In the genomic region with DNA sequence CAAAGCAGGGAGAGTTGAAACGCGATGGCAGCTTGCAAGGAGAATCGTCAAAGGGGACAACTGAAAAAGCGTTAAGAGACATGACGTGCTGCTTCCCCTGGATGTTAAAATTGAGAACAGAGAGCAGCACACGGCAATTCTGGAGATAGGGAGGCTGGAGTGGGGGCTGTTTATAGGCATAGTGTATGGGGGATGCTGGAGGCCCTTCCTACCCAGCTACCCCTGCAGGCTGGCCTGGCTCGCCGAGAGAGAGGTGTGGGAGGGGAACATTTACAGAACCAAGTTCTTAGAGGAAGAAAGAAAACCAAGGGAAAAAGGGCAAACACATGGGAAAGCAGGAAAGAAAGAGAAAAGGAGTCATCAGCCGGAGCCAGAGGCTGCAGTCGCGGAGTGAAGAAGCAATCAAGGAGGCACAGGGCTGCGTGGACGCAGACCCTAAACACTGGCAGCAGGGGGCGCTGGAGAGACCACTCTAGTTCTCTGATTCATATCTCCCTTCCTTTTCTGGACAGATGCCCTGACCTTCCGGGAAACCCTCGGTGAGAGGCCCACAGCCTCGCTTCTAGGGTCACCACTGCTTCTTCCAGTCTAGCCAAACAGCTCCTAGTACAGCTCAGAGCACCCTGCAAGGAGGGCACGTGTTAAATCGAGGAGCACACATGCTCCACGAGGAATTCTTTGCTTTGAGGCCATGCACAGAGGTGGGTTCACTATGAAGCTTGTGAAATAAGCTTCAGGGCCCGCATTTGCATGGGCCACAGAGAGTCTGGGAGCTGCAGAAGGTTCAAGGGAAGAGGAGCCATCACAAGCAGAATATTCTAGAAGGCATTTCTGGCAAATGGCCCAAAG, we compare ENCODE assay signal across 9 cellular contexts. TPM values are rescaled to one million over a fixed set of nuclear protein-coding genes. Genes with fewer than 3 reads are reported as not detected.
A peak's percentile ranks its signal among the peaks of the same experiment; 100 is the strongest.
DNase-seq lines count a peak whose midpoint lies in the region; ATAC-seq and TF ChIP-seq lines count a peak whose summit lies in the region.
"Had no signal": no experiment of that assay in that cellular context is flagged by ENCODE, and none has a peak within 500 bp of the region (broad histone marks: within the 10 kb centered on the region; RNA-seq: fewer than 3 reads in every experiment).

No MANE protein-coding gene starts in this region.

- H3K27me3 ChIP-seq in Loucy (ENCODE audit: insufficient read depth, low read length, poor library complexity, severe bottlenecking) (no peaks in the 10 kb centered on the region), adrenal gland (no peaks in the 10 kb centered on the region), kidney epithelial cell (ENCODE audit: control insufficient read depth, insufficient read depth, low read length) (peaks cover 3% of the 10 kb centered on the region), thyroid gland (no peaks in the 10 kb centered on the region)

- H3K79me2 ChIP-seq in Loucy (ENCODE audit: insufficient read depth, low read length): no peaks in the 10 kb centered on the region

- peaks cover 2% of the 10 kb centered on the region for H3K27me3 Mint-ChIP-seq in activated T-cell treated with anti-CD3 and anti-CD28 coated beads, Interleukin-2, amount 50 U/mL, for 4 hours (ENCODE audit: low read depth)

- H4K20me1 ChIP-seq in Loucy (ENCODE audit: insufficient read depth, low read length, poor library complexity, severe bottlenecking): no peaks in the 10 kb centered on the region

- H3K36me3 Mint-ChIP-seq in activated T-cell treated with anti-CD3 and anti-CD28 coated beads, Interleukin-2, amount 50 U/mL, for 4 hours (ENCODE audit: insufficient read depth): no peaks in the 10 kb centered on the region

- ATAC-seq in GM18520 (IDR thresholded peaks at IDR 0.05; ENCODE audit: unreplicated experiment): peak; percentile 55
- ATAC-seq in GM21381 (IDR thresholded peaks at IDR 0.05; ENCODE audit: unreplicated experiment): no peak
- no peak for ATAC-seq in activated T-cell treated with anti-CD3 and anti-CD28 coated beads, Interleukin-2, amount 50 U/mL, for 4 hours

- no peaks in the 10 kb centered on the region for H3K9me3 ChIP-seq in Loucy (ENCODE audit: insufficient read depth, low read depth, low read length)
- no peaks in the 10 kb centered on the region for H3K9me3 ChIP-seq in adrenal gland (replicated peaks in 1 of 3)
- no peaks in the 10 kb centered on the region for H3K9me3 ChIP-seq in thyroid gland
- H3K9me3 ChIP-seq: HAP-1 had no signal

- H2AFZ ChIP-seq in Loucy (ENCODE audit: low read length): peak overlapping the region; percentile 69

- TF ChIP-seq POLR2A in adrenal gland (IDR thresholded peaks at IDR 0.05): no peak
- no peak for TF ChIP-seq POLR2A in thyroid gland (IDR thresholded peaks at IDR 0.05)

- peaks cover 1% of the 10 kb centered on the region for H3K4me1 Mint-ChIP-seq in activated T-cell treated with anti-CD3 and anti-CD28 coated beads, Interleukin-2, amount 50 U/mL, for 4 hours (ENCODE audit: low read depth)

- intact Hi-C loops in adrenal gland (cut with DNase I): no loop called here
- intact Hi-C loops in thyroid gland (cut with DNase I): loop anchor here (5.0 kb wide), 1 partner anchor 305 kb away; no protein-coding TSS in a partner anchor

- H3K4me3 Mint-ChIP-seq in activated T-cell treated with anti-CD3 and anti-CD28 coated beads, Interleukin-2, amount 50 U/mL, for 4 hours: no peak overlapping the region

- TF ChIP-seq CTCF in AG09309 (IDR thresholded peaks at IDR 0.05; ENCODE audit: control insufficient read depth, insufficient read depth, low read depth, low read length, missing control alignments): peak; percentile 56
- TF ChIP-seq CTCF in Loucy (conservative IDR thresholded peaks at IDR 0.05; ENCODE audit: low read length): peak; percentile 91
- peak in 4 of 6 experiments; percentile 14 to 59 (median 50) for TF ChIP-seq CTCF in adrenal gland (IDR thresholded peaks at IDR 0.05)
- TF ChIP-seq CTCF in kidney epithelial cell (IDR thresholded peaks at IDR 0.05; ENCODE audit: insufficient read depth, low read length, poor library complexity, severe bottlenecking): peak; percentile 57
- peak in 5 of 6 experiments; percentile 21 to 69 (median 24) for TF ChIP-seq CTCF in thyroid gland (IDR thresholded peaks at IDR 0.05)

- H3K4me1 ChIP-seq in Loucy (ENCODE audit: insufficient read depth, low read length, poor library complexity, severe bottlenecking) (peaks cover 27% of the 10 kb centered on the region), adrenal gland (replicated peaks in 1 of 2) (peaks cover 0 to 4% of the 10 kb centered on the region in 2 donors), thyroid gland (peaks cover 0 to 4% of the 10 kb centered on the region in 2 donors)
- H3K4me1 ChIP-seq: HAP-1 had no signal

- no peaks in the 10 kb centered on the region for H3F3A ChIP-seq in Loucy (ENCODE audit: low read depth)

- WGBS in adrenal gland, 4 donors: 54 to 61% (median 59%) methylated on average over 19 to 21 of the region's 21 CpGs
- WGBS in thyroid gland, 2 donors: 55 to 60% methylated on average over 20 to 21 of the region's 21 CpGs

- peak overlapping the region; percentile 22 for H3K4me2 ChIP-seq in Loucy (ENCODE audit: low read depth, low read length, poor library complexity, severe bottlenecking)

- H3K4me3 ChIP-seq in AG09309 (ENCODE audit: control insufficient read depth, low read depth, low read length) (no peak overlapping the region), Loucy (ENCODE audit: low read length, poor library complexity, severe bottlenecking) (no peak overlapping the region), adrenal gland (no peak overlapping the region), kidney epithelial cell (ENCODE audit: low read depth, low read length) (no peak overlapping the region), thyroid gland (replicated peaks in 1 of 3) (no peak overlapping the region)
- H3K4me3 ChIP-seq: HAP-1 had no signal

- H3K9me3 Mint-ChIP-seq in activated T-cell treated with anti-CD3 and anti-CD28 coated beads, Interleukin-2, amount 50 U/mL, for 4 hours: no peaks in the 10 kb centered on the region

- H3K9me2 ChIP-seq in Loucy (replicated peaks; ENCODE audit: low read depth, low read length): no peaks in the 10 kb centered on the region

- DNase-seq in AG09309 (ENCODE audit: low read depth) (no peak), adrenal gland (peak; percentile 41 to 88 (median 73)), kidney epithelial cell (ENCODE audit: low read depth) (no peak), thyroid gland (peak; percentile 5 to 64)
- DNase-seq in activated T-cell treated with anti-CD3 and anti-CD28 coated beads, Interleukin-2, amount 50 U/mL, for 4 hours: no peak

- H3K9ac ChIP-seq in Loucy (ENCODE audit: low read depth, low read length, poor library complexity, severe bottlenecking): no peak overlapping the region

- no peaks in the 10 kb centered on the region for H3K36me3 ChIP-seq in Loucy (ENCODE audit: insufficient read depth, low read length)
- H3K36me3 ChIP-seq in adrenal gland (replicated peaks in 1 of 2): no peaks in the 10 kb centered on the region
- no peaks in the 10 kb centered on the region for H3K36me3 ChIP-seq in kidney epithelial cell (ENCODE audit: control insufficient read depth, insufficient read depth, low read length)
- H3K36me3 ChIP-seq in thyroid gland: no peaks in the 10 kb centered on the region
- H3K36me3 ChIP-seq: HAP-1 had no signal

- H3K27ac ChIP-seq in adrenal gland (no peak overlapping the region), thyroid gland (no peak overlapping the region)

RNA-seq across cellular contexts. Expression of a gene that starts 55.6 kb away (rescaled TPM):
- total RNA-seq in adrenal gland (not detected), kidney epithelial cell (not detected in 2 replicates), thyroid gland (not detected)
- not detected for polyA plus RNA-seq in adrenal gland
- not detected for total RNA-seq in activated T-cell treated with anti-CD3 and anti-CD28 coated beads, Interleukin-2, amount 50 U/mL, for 4 hours

Comparison
In these comparisons a context has a peak if more than half of its experiments do, and no peak if none do; other contexts are left out.
1. DNase-seq: peak in adrenal gland (7 of 7) and thyroid gland (2 of 2); none in AG09309 (single experiment), kidney epithelial cell (single experiment) and activated T-cell treated with anti-CD3 and anti-CD28 coated beads, Interleukin-2, amount 50 U/mL, for 4 hours (single experiment).
2. CTCF ChIP-seq: peak in every context shown above with its lines; median percentile 91 in Loucy; 57 in kidney epithelial cell; 56 in AG09309; 50 in adrenal gland; 24 in thyroid gland.